1 cellular context compared by ENCODE assay signal in the genomic region with DNA sequence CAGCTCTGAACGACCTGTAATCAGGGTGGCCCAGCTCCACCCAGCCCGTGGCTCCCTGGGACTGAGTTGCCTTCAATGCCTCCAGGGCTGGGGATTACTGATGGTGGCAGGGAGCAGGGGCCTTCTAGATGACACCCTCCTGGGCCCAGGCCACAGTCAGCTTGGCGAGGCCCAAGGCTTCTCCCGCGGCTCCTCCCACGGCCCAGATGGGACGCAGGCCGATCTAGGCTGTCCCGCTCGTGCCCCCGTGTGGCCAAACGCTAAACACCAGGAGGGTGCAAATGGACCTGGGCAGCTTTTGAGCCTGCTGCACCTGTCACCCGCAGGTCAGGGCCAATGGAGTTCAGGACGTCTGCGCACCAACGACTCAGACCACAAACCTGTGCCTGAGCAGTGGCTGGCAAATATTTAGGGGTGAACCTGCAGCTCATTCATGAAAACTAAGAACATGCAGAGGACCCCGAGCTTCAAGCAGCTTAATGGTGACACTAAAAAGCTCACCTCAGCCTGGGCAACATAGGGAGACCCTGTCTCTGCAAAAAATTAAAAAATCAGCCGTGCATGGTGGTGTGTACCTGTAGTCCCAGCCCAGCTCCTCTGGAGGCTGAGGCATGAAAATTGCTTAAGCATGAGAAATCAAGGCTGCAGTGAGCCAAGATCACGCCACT.
TF ChIP-seq lines count a peak whose summit lies in the region.

No MANE protein-coding gene starts in this region.

TF ChIP-seq in HEK293, 187 proteins besides CTCF, POLR2A, EP300 and RAD21 (continued from another document and continues in another):
- TF ChIP-seq ZNF18 (tag by site-specific recombination; IDR thresholded peaks at IDR 0.05) (no peak), BCL11A (tag by site-specific recombination; IDR thresholded peaks at IDR 0.05; ENCODE audit: low read depth) (no peak), SCRT1 (tag by site-specific recombination; IDR thresholded peaks at IDR 0.05; ENCODE audit: borderline replicate concordance) (no peak), ZNF623 (tag by site-specific recombination; IDR thresholded peaks at IDR 0.05) (no peak), KLF7 (tag by site-specific recombination; IDR thresholded peaks at IDR 0.05; ENCODE audit: borderline replicate concordance) (no peak), ZNF776 (tag by site-specific recombination; IDR thresholded peaks at IDR 0.05; ENCODE audit: borderline replicate concordance) (no peak), ZBTB8A (tag by site-specific recombination; IDR thresholded peaks at IDR 0.05) (no peak), ZNF416 (tag by site-specific recombination; IDR thresholded peaks at IDR 0.05) (no peak), GLIS1 (tag by site-specific recombination; IDR thresholded peaks at IDR 0.05) (peak; percentile 56), ZNF121 (tag by site-specific recombination; IDR thresholded peaks at IDR 0.05) (peak; percentile 71), IKZF3 (tag by site-specific recombination; IDR thresholded peaks at IDR 0.05) (peak; percentile 37; the same call in 1 of the 2 replicates), ZNF341 (tag by site-specific recombination; IDR thresholded peaks at IDR 0.05; ENCODE audit: low read depth) (no peak), ZNF645 (tag by site-specific recombination; IDR thresholded peaks at IDR 0.05) (no peak), ZBTB48 (tag by site-specific recombination; IDR thresholded peaks at IDR 0.05) (0 out of 2 replicates have a peak, but pooled peaks have one; percentile 27), ZNF600 (tag by site-specific recombination; IDR thresholded peaks at IDR 0.05) (no peak), ZSCAN23 (tag by site-specific recombination; IDR thresholded peaks at IDR 0.05) (no peak), ZNF544 (tag by site-specific recombination; IDR thresholded peaks at IDR 0.05) (no peak), ZNF24 (tag by site-specific recombination; IDR thresholded peaks at IDR 0.05) (no peak; the same call in 1 of the 2 replicates), ZNF157 (tag by site-specific recombination; IDR thresholded peaks at IDR 0.05) (no peak), TCF7L2 (IDR thresholded peaks at IDR 0.05; ENCODE audit: borderline replicate concordance, low read depth, low read length) (no peak), ZNF571 (tag by site-specific recombination; IDR thresholded peaks at IDR 0.05) (no peak), ZNF248 (tag by site-specific recombination; IDR thresholded peaks at IDR 0.05) (no peak), ZNF660 (tag by site-specific recombination; IDR thresholded peaks at IDR 0.05) (0 out of 2 replicates have a peak, but pooled peaks have one; percentile 36), MZF1 (tag by site-specific recombination; IDR thresholded peaks at IDR 0.05; ENCODE audit: borderline replicate concordance) (no peak), ZNF26 (tag by site-specific recombination; IDR thresholded peaks at IDR 0.05) (no peak), ZNF510 (tag by site-specific recombination; IDR thresholded peaks at IDR 0.05; ENCODE audit: insufficient replicate concordance) (no peak), ZNF155 (tag by site-specific recombination; IDR thresholded peaks at IDR 0.05) (no peak), ZNF133 (tag by site-specific recombination; IDR thresholded peaks at IDR 0.05) (no peak), ZNF585B (tag by site-specific recombination; IDR thresholded peaks at IDR 0.05) (no peak), ZNF670 (tag by site-specific recombination; IDR thresholded peaks at IDR 0.05; ENCODE audit: low read depth) (no peak), ZNF175 (tag by site-specific recombination; IDR thresholded peaks at IDR 0.05) (no peak), ZSCAN30 (tag by site-specific recombination; IDR thresholded peaks at IDR 0.05) (peak; percentile 73; the same call in 1 of the 2 replicates)
- TF ChIP-seq, protein P1, sequence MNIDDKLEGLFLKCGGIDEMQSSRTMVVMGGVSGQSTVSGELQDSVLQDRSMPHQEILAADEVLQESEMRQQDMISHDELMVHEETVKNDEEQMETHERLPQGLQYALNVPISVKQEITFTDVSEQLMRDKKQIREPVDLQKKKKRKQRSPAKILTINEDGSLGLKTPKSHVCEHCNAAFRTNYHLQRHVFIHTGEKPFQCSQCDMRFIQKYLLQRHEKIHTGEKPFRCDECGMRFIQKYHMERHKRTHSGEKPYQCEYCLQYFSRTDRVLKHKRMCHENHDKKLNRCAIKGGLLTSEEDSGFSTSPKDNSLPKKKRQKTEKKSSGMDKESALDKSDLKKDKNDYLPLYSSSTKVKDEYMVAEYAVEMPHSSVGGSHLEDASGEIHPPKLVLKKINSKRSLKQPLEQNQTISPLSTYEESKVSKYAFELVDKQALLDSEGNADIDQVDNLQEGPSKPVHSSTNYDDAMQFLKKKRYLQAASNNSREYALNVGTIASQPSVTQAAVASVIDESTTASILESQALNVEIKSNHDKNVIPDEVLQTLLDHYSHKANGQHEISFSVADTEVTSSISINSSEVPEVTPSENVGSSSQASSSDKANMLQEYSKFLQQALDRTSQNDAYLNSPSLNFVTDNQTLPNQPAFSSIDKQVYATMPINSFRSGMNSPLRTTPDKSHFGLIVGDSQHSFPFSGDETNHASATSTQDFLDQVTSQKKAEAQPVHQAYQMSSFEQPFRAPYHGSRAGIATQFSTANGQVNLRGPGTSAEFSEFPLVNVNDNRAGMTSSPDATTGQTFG (tag by site-specific recombination; IDR thresholded peaks at IDR 0.05; ENCODE audit: borderline replicate concordance): no peak
- TF ChIP-seq, protein P2, sequence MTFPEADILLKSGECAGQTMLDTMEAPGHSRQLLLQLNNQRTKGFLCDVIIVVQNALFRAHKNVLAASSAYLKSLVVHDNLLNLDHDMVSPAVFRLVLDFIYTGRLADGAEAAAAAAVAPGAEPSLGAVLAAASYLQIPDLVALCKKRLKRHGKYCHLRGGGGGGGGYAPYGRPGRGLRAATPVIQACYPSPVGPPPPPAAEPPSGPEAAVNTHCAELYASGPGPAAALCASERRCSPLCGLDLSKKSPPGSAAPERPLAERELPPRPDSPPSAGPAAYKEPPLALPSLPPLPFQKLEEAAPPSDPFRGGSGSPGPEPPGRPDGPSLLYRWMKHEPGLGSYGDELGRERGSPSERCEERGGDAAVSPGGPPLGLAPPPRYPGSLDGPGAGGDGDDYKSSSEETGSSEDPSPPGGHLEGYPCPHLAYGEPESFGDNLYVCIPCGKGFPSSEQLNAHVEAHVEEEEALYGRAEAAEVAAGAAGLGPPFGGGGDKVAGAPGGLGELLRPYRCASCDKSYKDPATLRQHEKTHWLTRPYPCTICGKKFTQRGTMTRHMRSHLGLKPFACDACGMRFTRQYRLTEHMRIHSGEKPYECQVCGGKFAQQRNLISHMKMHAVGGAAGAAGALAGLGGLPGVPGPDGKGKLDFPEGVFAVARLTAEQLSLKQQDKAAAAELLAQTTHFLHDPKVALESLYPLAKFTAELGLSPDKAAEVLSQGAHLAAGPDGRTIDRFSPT (tag by site-specific recombination; IDR thresholded peaks at IDR 0.05): no peak
- TF ChIP-seq, protein P3, sequence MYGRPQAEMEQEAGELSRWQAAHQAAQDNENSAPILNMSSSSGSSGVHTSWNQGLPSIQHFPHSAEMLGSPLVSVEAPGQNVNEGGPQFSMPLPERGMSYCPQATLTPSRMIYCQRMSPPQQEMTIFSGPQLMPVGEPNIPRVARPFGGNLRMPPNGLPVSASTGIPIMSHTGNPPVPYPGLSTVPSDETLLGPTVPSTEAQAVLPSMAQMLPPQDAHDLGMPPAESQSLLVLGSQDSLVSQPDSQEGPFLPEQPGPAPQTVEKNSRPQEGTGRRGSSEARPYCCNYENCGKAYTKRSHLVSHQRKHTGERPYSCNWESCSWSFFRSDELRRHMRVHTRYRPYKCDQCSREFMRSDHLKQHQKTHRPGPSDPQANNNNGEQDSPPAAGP (tag by site-specific recombination; IDR thresholded peaks at IDR 0.05): peak; percentile 77
- TF ChIP-seq, protein P4, sequence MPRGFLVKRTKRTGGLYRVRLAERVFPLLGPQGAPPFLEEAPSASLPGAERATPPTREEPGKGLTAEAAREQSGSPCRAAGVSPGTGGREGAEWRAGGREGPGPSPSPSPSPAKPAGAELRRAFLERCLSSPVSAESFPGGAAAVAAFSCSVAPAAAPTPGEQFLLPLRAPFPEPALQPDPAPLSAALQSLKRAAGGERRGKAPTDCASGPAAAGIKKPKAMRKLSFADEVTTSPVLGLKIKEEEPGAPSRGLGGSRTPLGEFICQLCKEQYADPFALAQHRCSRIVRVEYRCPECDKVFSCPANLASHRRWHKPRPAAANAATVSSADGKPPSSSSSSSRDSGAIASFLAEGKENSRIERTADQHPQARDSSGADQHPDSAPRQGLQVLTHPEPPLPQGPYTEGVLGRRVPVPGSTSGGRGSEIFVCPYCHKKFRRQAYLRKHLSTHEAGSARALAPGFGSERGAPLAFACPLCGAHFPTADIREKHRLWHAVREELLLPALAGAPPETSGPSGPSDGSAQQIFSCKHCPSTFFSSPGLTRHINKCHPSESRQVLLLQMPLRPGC (tag by site-specific recombination; IDR thresholded peaks at IDR 0.05): no peak
- TF ChIP-seq, protein P5, sequence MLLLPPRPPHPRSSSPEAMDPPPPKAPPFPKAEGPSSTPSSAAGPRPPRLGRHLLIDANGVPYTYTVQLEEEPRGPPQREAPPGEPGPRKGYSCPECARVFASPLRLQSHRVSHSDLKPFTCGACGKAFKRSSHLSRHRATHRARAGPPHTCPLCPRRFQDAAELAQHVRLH (tag by site-specific recombination; IDR thresholded peaks at IDR 0.05): no peak
- TF ChIP-seq, protein P6, sequence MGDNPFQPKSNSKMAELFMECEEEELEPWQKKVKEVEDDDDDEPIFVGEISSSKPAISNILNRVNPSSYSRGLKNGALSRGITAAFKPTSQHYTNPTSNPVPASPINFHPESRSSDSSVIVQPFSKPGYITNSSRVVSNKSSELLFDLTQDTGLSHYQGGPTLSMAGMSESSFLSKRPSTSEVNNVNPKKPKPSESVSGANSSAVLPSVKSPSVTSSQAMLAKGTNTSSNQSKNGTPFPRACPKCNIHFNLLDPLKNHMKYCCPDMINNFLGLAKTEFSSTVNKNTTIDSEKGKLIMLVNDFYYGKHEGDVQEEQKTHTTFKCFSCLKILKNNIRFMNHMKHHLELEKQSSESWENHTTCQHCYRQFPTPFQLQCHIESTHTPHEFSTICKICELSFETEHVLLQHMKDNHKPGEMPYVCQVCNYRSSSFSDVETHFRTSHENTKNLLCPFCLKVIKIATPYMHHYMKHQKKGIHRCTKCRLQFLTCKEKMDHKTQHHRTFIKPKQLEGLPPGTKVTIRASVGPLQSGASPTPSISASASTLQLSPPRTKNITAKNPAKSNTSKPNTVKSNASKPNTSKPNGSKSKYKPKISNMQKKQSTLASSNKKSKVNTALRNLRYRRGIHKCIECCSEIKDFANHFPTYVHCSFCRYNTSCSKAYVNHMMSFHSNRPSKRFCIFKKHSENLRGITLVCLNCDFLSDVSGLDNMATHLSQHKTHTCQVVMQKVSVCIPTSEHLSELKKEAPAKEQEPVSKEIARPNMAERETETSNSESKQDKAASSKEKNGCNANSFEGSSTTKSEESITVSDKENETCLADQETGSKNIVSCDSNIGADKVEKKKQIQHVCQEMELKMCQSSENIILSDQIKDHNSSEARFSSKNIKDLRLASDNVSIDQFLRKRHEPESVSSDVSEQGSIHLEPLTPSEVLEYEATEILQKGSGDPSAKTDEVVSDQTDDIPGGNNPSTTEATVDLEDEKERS (tag by site-specific recombination; IDR thresholded peaks at IDR 0.05): no peak
- TF ChIP-seq, protein P7, sequence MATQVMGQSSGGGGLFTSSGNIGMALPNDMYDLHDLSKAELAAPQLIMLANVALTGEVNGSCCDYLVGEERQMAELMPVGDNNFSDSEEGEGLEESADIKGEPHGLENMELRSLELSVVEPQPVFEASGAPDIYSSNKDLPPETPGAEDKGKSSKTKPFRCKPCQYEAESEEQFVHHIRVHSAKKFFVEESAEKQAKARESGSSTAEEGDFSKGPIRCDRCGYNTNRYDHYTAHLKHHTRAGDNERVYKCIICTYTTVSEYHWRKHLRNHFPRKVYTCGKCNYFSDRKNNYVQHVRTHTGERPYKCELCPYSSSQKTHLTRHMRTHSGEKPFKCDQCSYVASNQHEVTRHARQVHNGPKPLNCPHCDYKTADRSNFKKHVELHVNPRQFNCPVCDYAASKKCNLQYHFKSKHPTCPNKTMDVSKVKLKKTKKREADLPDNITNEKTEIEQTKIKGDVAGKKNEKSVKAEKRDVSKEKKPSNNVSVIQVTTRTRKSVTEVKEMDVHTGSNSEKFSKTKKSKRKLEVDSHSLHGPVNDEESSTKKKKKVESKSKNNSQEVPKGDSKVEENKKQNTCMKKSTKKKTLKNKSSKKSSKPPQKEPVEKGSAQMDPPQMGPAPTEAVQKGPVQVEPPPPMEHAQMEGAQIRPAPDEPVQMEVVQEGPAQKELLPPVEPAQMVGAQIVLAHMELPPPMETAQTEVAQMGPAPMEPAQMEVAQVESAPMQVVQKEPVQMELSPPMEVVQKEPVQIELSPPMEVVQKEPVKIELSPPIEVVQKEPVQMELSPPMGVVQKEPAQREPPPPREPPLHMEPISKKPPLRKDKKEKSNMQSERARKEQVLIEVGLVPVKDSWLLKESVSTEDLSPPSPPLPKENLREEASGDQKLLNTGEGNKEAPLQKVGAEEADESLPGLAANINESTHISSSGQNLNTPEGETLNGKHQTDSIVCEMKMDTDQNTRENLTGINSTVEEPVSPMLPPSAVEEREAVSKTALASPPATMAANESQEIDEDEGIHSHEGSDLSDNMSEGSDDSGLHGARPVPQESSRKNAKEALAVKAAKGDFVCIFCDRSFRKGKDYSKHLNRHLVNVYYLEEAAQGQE (tag by site-specific recombination; IDR thresholded peaks at IDR 0.05): no peak
